In the genomic region with DNA sequence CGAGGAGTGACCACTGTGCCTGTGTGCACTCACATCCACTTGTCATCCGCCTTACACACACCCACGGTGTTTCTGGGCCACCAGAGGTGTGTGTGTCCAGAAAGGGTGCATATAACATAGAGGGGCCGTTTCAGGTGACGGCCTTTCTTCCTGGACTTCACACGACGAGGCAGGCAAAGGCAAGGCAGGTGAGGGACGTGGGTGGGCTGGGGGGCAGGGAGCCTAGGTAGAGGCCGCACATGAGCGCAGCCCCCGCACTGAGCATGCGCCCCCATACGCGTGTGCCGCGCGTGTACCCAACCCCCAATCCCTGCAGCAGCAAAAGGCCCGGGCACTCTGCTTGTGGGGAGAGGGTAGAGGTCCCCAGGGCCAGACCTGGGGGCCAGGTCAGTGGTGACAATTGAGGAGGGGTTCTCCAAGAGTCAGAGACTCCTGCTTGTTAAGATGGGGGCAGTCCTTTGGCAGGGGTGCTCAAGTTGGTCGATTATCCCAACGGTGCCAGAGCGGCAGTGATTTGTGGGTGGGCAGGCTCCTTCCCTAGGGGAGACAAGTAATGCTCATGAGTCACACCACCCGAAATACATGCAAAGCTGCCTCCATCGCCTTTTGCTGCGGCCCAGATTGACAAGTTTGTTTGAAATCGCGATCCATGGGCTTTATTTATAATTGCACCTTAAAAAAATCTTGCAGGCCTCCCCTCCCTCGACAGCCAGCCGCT, we compare ENCODE assay signal across 8 cellular contexts.
DNase-seq lines count a peak whose midpoint lies in the region; ATAC-seq and TF ChIP-seq lines count a peak whose summit lies in the region.

No MANE protein-coding gene starts in this region.

- peak overlapping the region; percentile 52 for H3K27ac ChIP-seq in epithelial cell of prostate

- TF ChIP-seq CTCF in AG04449 (IDR thresholded peaks at IDR 0.05; ENCODE audit: insufficient read depth, low read length, missing control alignments): no peak

- CTCF ChIA-PET in AG04449 (lab: Yijun Ruan, JAX): interaction anchor here (0.7 to 5.0 kb wide), 13 partner anchors 10 to 499 kb away, joined by 3 to 103 read pairs (median 10); a partner anchor contains a TSS

- H3K27me3 ChIP-seq in neuron (ENCODE audit: insufficient read depth, low read length): no peaks in the 10 kb centered on the region

- peaks cover 48% of the 10 kb centered on the region for H3K4me1 Mint-ChIP-seq in T-helper 1 cell treated with Interleukin-12 subunit alpha and Interleukin-12 subunit beta and Interleukin-4 antibody, amounts not matched to agents 30 μg/mL and 1 μg/mL, for 36 hours (ENCODE audit: low read depth)

- H2AFZ ChIP-seq in neuron (ENCODE audit: low read depth, low read length): peak overlapping the region; percentile 69

- no peaks in the 10 kb centered on the region for H3K9me3 ChIP-seq in neuron (ENCODE audit: low read length)

- H3K36me3 ChIP-seq in neuron (ENCODE audit: insufficient read depth, low read length): no peaks in the 10 kb centered on the region

- H3K27me3 Mint-ChIP-seq in T-helper 1 cell treated with Interleukin-12 subunit alpha and Interleukin-12 subunit beta and Interleukin-4 antibody, amounts not matched to agents 30 μg/mL and 1 μg/mL, for 36 hours (ENCODE audit: low read depth): no peaks in the 10 kb centered on the region

- H3K9me3 Mint-ChIP-seq in T-helper 1 cell treated with Interleukin-12 subunit alpha and Interleukin-12 subunit beta and Interleukin-4 antibody, amounts not matched to agents 30 μg/mL and 1 μg/mL, for 36 hours: no peaks in the 10 kb centered on the region

- POLR2A ChIA-PET in AG04449 (lab: Yijun Ruan, JAX): interaction anchor here (1.0 kb wide), 1 partner anchor 21 kb away, joined by 3 read pairs; no protein-coding TSS in a partner anchor

- H3K4me3 ChIP-seq in AG04449 (ENCODE audit: low read depth, low read length) (peak overlapping the region; percentile 59), neuron (ENCODE audit: low read length) (peak overlapping the region; percentile 55)

- ATAC-seq in GM18858 (IDR thresholded peaks at IDR 0.05; ENCODE audit: unreplicated experiment): no peak

- no peaks in the 10 kb centered on the region for H3K36me3 Mint-ChIP-seq in T-helper 1 cell treated with Interleukin-12 subunit alpha and Interleukin-12 subunit beta and Interleukin-4 antibody, amounts not matched to agents 30 μg/mL and 1 μg/mL, for 36 hours (ENCODE audit: low read depth)

- H3K27ac Mint-ChIP-seq in T-helper 1 cell treated with Interleukin-12 subunit alpha and Interleukin-12 subunit beta and Interleukin-4 antibody, amounts not matched to agents 30 μg/mL and 1 μg/mL, for 36 hours: peak overlapping the region; percentile 88

- peak overlapping the region; percentile 85 for H3K4me3 Mint-ChIP-seq in T-helper 1 cell treated with Interleukin-12 subunit alpha and Interleukin-12 subunit beta and Interleukin-4 antibody, amounts not matched to agents 30 μg/mL and 1 μg/mL, for 36 hours

- DNase-seq in AG04449 (ENCODE audit: low read depth, low spot score) (no peak), HCEC 1CT (peak; percentile 66), epithelial cell of prostate (ENCODE audit: low read depth, low spot score) (no peak), HuH-7 (ENCODE audit: low spot score) (no peak), pons (ENCODE audit: low spot score) (no peak)

- peaks cover 59% of the 10 kb centered on the region for H3K4me1 ChIP-seq in neuron (ENCODE audit: insufficient read depth, low read length)
